10 cellular contexts compared by ENCODE assay signal in genomic region chr10:71978476-71978875, GRCh38. TPM values are rescaled to one million over a fixed set of nuclear protein-coding genes. Genes with fewer than 3 reads are reported as not detected.
DNase-seq lines count a peak whose midpoint lies in the region; TF ChIP-seq lines count a peak whose summit lies in the region.
"Had no signal": no experiment of that assay in that cellular context is flagged by ENCODE, and none has a peak within 500 bp of the region (broad histone marks: within the 10 kb centered on the region; RNA-seq: fewer than 3 reads in every experiment).

No MANE protein-coding gene starts in this region.

- DNase-seq in NB4 (ENCODE audit: low read depth) (peak; percentile 46), iPS-NIHi7 (ENCODE audit: extremely low spot score) (peak; percentile 61), spleen (peak; percentile 30), NCI-H1105 treated with DMSO at 0.1 percent for 48 hours (lab: John Stamatoyannopoulos, UW) (no peak), inferior parietal cortex (ENCODE audit: extremely low spot score) (no peak), 8988T (no peak)
- DNase-seq: NCI-H146 had no signal

- no peaks in the 10 kb centered on the region for H3K9me3 ChIP-seq in spleen

- H3K27ac ChIP-seq in angular gyrus (ENCODE audit: low read depth, low read length) (peak overlapping the region; percentile 93), spleen (peak overlapping the region in 1 of 8 donors; percentile 77)
- H3K27ac ChIP-seq: PC-9 had no signal

- intact Hi-C loops in spleen (cut with DNase I; ENCODE audit: low total_unique reads): no loop called here

- H3K27me3 ChIP-seq in spleen (replicated peaks in 1 of 7): no peaks in the 10 kb centered on the region

- no peak for TF ChIP-seq CTCF in NB4 (IDR thresholded peaks at IDR 0.05; ENCODE audit: low read depth, low read length)
- TF ChIP-seq CTCF in spleen (IDR thresholded peaks at IDR 0.05 in 8 of 11, conservative IDR thresholded peaks at IDR 0.05 in 3 of 11): no peak

- no peaks in the 10 kb centered on the region for H3K36me3 ChIP-seq in spleen

- no peak overlapping the region for H3K4me3 ChIP-seq in NB4 (ENCODE audit: low read depth, low read length)
- H3K4me3 ChIP-seq in spleen: no peak overlapping the region
- H3K4me3 ChIP-seq: GM12878, PC-9 had no signal

- H3K4me1 ChIP-seq in spleen: peaks cover 26 to 90% (median 44%) of the 10 kb centered on the region in 6 donors

- WGBS in spleen, 5 donors: 72 to 93% (median 82%) methylated on average over 7 of the region's 7 CpGs

- TF ChIP-seq POLR2A in NB4 (IDR thresholded peaks at IDR 0.05; ENCODE audit: extremely low read depth, insufficient read length) (no peak), spleen (IDR thresholded peaks at IDR 0.05) (no peak)

RNA-seq across cellular contexts. Expression of gene CHST3, which starts 14.3 kb away (rescaled TPM):
- 1 to 10 TPM; 4.1 to 8.7 (median 6.1) TPM for total RNA-seq in spleen
- polyA plus RNA-seq in spleen: 1 to 10 TPM in 1 of 3 donors, under 1 TPM in 2; 0.28 to 1.6 (median 0.56) TPM

Comparison
In these comparisons a context has a peak if more than half of its experiments do, and no peak if none do; other contexts are left out.
1. DNase-seq: peak in NB4 (single experiment), iPS-NIHi7 (single experiment) and spleen (single experiment); none in NCI-H1105 treated with DMSO at 0.1 percent for 48 hours (single experiment), inferior parietal cortex (single experiment) and 8988T (single experiment).